Comparison of ENCODE assay signal across 15 cellular contexts in genomic region chr5:168583742-168584482, GRCh38. TPM values are rescaled to one million over a fixed set of nuclear protein-coding genes. Genes with fewer than 3 reads are reported as not detected.
DNase-seq lines count a peak whose midpoint lies in the region; ATAC-seq, FAIRE-seq and TF ChIP-seq lines count a peak whose summit lies in the region.
"Had no signal": no experiment of that assay in that cellular context is flagged by ENCODE, and none has a peak within 500 bp of the region (broad histone marks: within the 10 kb centered on the region; RNA-seq: fewer than 3 reads in every experiment).

No MANE protein-coding gene starts in this region.

- H3K4me1 ChIP-seq in MM.1S (ENCODE audit: low read length), result peaks cover 27% of the 10 kb centered on the region
- H3K4me1 ChIP-seq: upper lobe of right lung had no signal

- peaks cover 2% of the 10 kb centered on the region for H3K79me2 ChIP-seq in MM.1S (ENCODE audit: low read length)

- ATAC-seq in GM19455 (IDR thresholded peaks at IDR 0.05; ENCODE audit: unreplicated experiment), result peak; percentile 19
- ATAC-seq in HG02938 (IDR thresholded peaks at IDR 0.05; ENCODE audit: unreplicated experiment), result peak; percentile 41
- ATAC-seq: mucosa of descending colon, upper lobe of right lung had no signal

- DNase-seq in GM12892 (ENCODE audit: insufficient read length) (no peak), MM.1S (no peak), urothelium cell line (ENCODE audit: low spot score) (no peak), GM10266 (ENCODE audit: extremely low spot score) (no peak), globus pallidus (ENCODE audit: low spot score) (no peak), erythroblast (lab: John Stamatoyannopoulos, UW) (no peak)
- DNase-seq: activated T-cell treated with anti-CD3 and anti-CD28 coated beads, Interleukin-2, amount 50 U/mL, for 1 hour; brain microvascular endothelial cell; mucosa of descending colon; NCI-H1092; upper lobe of right lung had no signal

- H3K9me2 ChIP-seq in MM.1S (replicated peaks; ENCODE audit: insufficient read depth, low read length), result no peaks in the 10 kb centered on the region

- H3K4me3 ChIP-seq in MM.1S (ENCODE audit: low read length), result no peak overlapping the region
- H3K4me3 ChIP-seq: mucosa of descending colon, right atrium auricular region, upper lobe of right lung had no signal

- H3K9me3 ChIP-seq in MM.1S (replicated peaks; ENCODE audit: insufficient read depth, low read length), result no peaks in the 10 kb centered on the region
- H3K9me3 ChIP-seq: mucosa of descending colon, right atrium auricular region, upper lobe of right lung had no signal

- FAIRE-seq in GM12892 (lab: Jason Lieb, UNC) (peak; percentile 67), urothelium cell line (lab: Jason Lieb, UNC) (no peak)
- FAIRE-seq: TTC549 had no signal

- H3K4me2 ChIP-seq in MM.1S (ENCODE audit: low read depth, low read length), result peak overlapping the region; percentile 6; the same call in 1 of the 2 replicates

- H3K36me3 ChIP-seq in MM.1S (replicated peaks; ENCODE audit: insufficient read depth, low read length), result no peaks in the 10 kb centered on the region
- H3K36me3 ChIP-seq: brain microvascular endothelial cell, right atrium auricular region, upper lobe of right lung had no signal

- H3K9ac ChIP-seq in MM.1S (ENCODE audit: low read length), result no peak overlapping the region

- H4K20me1 ChIP-seq in MM.1S (ENCODE audit: insufficient read depth, low read length), result no peaks in the 10 kb centered on the region

- TF ChIP-seq POLR2A in GM12892 (IDR thresholded peaks at IDR 0.05; ENCODE audit: low read depth, low read length), result no peak
- no peak for TF ChIP-seq POLR2A in erythroblast (IDR thresholded peaks at IDR 0.05; ENCODE audit: low read length)

- H3K27me3 ChIP-seq in MM.1S (replicated peaks; ENCODE audit: insufficient read depth, low read length), result no peaks in the 10 kb centered on the region
- H3K27me3 ChIP-seq: brain microvascular endothelial cell, right atrium auricular region, upper lobe of right lung had no signal

- TF ChIP-seq CTCF in MM.1S (IDR thresholded peaks at IDR 0.05; ENCODE audit: low read length) (no peak), GM10266 (IDR thresholded peaks at IDR 0.05; ENCODE audit: control insufficient read depth, insufficient read depth, low read depth, missing control alignments) (no peak)

- peak overlapping the region; percentile 55; the same call in 1 of the 2 replicates for H3K27ac ChIP-seq in MM.1S (ENCODE audit: low read length)
- H3K27ac ChIP-seq: brain microvascular endothelial cell, right atrium auricular region, upper lobe of right lung had no signal

- peak overlapping the region; percentile 22; the same call in 1 of the 2 replicates for H2AFZ ChIP-seq in MM.1S (ENCODE audit: low read length)

- peaks cover 14% of the 10 kb centered on the region for H3F3A ChIP-seq in MM.1S (ENCODE audit: insufficient read depth, low read length)

RNA-seq across cellular contexts. Expression of gene PANK3, which starts 4.7 kb away (rescaled TPM):
- polyA plus RNA-seq in GM12892 (2012; ENCODE audit: missing spikeins), result 22.3 TPM

RNA-seq across cellular contexts. Expression of gene FBLL1, which starts 54.8 kb away (rescaled TPM):
- polyA plus RNA-seq in GM12892 (2012; ENCODE audit: missing spikeins), result 0.23 TPM
